Comparison of ENCODE assay signal across 26 cellular contexts in genomic region chr20:12111431-12112088, GRCh38.
"Had no signal": no experiment of that assay in that cellular context is flagged by ENCODE, and none has a peak within 500 bp of the region (broad histone marks: within the 10 kb centered on the region; RNA-seq: fewer than 3 reads in every experiment).

No MANE protein-coding gene starts in this region.

- FAIRE-seq: islet of Langerhans, kidney, pancreas, small intestine had no signal

- ATAC-seq: left colon; mucosa of descending colon; naive thymus-derived CD8-positive, alpha-beta T cell; pancreas; right cardiac atrium; stimulated activated memory B cell treated with anti-CD40 and anti-IgM and Interleukin-4, amounts not matched to agents 10 μg/mL and 1 μg/mL and 100 μg/mL, for 72 hours; stimulated activated naive CD8-positive, alpha-beta T cell treated with anti-CD3 and anti-CD28 coated beads, Interleukin-15, amount 100 ng/mL, for 72 hours had no signal

- H3K36me3 ChIP-seq: left ventricle myocardium inferior, pancreas, prostate gland, sigmoid colon, tibial nerve, uterus had no signal

- H3K27ac ChIP-seq: left ventricle myocardium inferior, pancreas, prostate gland, sigmoid colon, tibial nerve, uterus had no signal

- H3K4me1 ChIP-seq: pancreas, sigmoid colon, uterus had no signal

- H3K27me3 ChIP-seq: pancreas, sigmoid colon, tibial nerve, uterus had no signal

- H3K4me3 ChIP-seq: left ventricle myocardium inferior, mucosa of descending colon, pancreas, prostate gland, sigmoid colon, tibial nerve, uterus had no signal

- DNase-seq: hypothalamus; kidney; left colon; left ventricle myocardium inferior; midbrain; mucosa of descending colon; naive thymus-derived CD8-positive, alpha-beta T cell; nucleus accumbens; pancreas; posterior cingulate gyrus; retina; right cardiac atrium; sigmoid colon; small intestine; stimulated activated CD4-positive, alpha-beta T cell treated with anti-CD3 and anti-CD28 coated beads, Interleukin-1b, Interleukin-23, amount 100 ng/mL, for 48 hours; stimulated activated CD4-positive, alpha-beta T cell treated with anti-CD3 and anti-CD28 coated beads, Interleukin-2, amount 100 ng/mL, for 48 hours; stimulated activated CD4-positive, alpha-beta T cell treated with anti-CD3 and anti-CD28 coated beads, Interleukin-4, amount 100 ng/mL, for 4 hours; stimulated activated CD8-positive, alpha-beta memory T cell treated with anti-CD3 and anti-CD28 coated beads, Interleukin-4, amount 100 ng/mL, for 48 hours; stimulated activated naive CD4-positive, alpha-beta T cell treated with Interleukin-2 at 50 U/mL for 16 hours; stimulated activated naive CD8-positive, alpha-beta T cell treated with anti-CD3 and anti-CD28 coated beads, Interleukin-15, amount 100 ng/mL, for 72 hours; substantia nigra; uterus had no signal

- H3K9me3 ChIP-seq: pancreas, prostate gland had no signal
